In genomic region chr7:108402865-108403264, GRCh38 we compare ENCODE assay signal across 1 cellular context.
TF ChIP-seq lines count a peak whose summit lies in the region.

No MANE protein-coding gene starts in this region.

TF ChIP-seq in GM12878, 131 proteins besides CTCF, POLR2A, EP300 and RAD21 (continued from another document):
- TF ChIP-seq CEBPZ (IDR thresholded peaks at IDR 0.05; ENCODE audit: low read depth, low read length) (no peak), SMAD5 (IDR thresholded peaks at IDR 0.05; ENCODE audit: low read depth) (no peak), ZBED1 (IDR thresholded peaks at IDR 0.05; ENCODE audit: borderline replicate concordance) (no peak), RAD51 (IDR thresholded peaks at IDR 0.05) (no peak), EZH2 (IDR thresholded peaks at IDR 0.05; ENCODE audit: borderline replicate concordance, control insufficient read depth, low read depth, low read length) (no peak), KAT2A (conservative IDR thresholded peaks at IDR 0.05; ENCODE audit: control insufficient read depth, low read depth, low read length) (no peak), ZNF217 (IDR thresholded peaks at IDR 0.05) (no peak), NR2C2 (IDR thresholded peaks at IDR 0.05; ENCODE audit: borderline replicate concordance, control insufficient read depth, insufficient read length, low read depth) (no peak), KDM1A (IDR thresholded peaks at IDR 0.05; ENCODE audit: borderline replicate concordance) (no peak)
TF ChIP-seq in GM12878: peak in this region for 0.
